Comparison of ENCODE assay signal across 15 cellular contexts in the genomic region with DNA sequence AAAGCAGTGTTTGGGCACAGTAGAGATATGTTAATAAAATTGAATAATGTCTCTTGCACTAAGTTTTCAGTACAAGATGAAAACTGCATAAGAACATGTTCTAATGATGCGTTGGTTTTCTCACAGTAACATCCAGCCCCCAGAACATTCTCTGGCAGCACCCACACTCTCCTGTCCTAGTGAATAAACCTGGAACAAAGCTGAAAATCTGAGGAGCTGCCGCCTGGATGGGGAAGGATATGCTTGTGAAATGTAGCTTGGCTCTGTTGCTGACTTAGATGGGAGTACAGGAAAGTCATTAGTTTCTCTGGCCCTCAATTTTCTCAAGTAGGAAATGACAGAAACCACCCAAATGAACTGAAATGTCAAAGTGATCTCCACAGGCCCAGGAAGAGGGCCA.
DNase-seq lines count a peak whose midpoint lies in the region; ATAC-seq, FAIRE-seq and TF ChIP-seq lines count a peak whose summit lies in the region.
"Had no signal": no experiment of that assay in that cellular context is flagged by ENCODE, and none has a peak within 500 bp of the region (broad histone marks: within the 10 kb centered on the region; RNA-seq: fewer than 3 reads in every experiment).

No MANE protein-coding gene starts in this region.

- H3K36me3 ChIP-seq in kidney (ENCODE audit: control insufficient read depth in 1 of 2, insufficient read depth in 2 of 2, low read length in 2 of 2) (no peaks in the 10 kb centered on the region), transverse colon (no peaks in the 10 kb centered on the region), right lobe of liver (no peaks in the 10 kb centered on the region)

- H3K9ac ChIP-seq in kidney (ENCODE audit: low read length in 2 of 2) = no peak overlapping the region

- in situ Hi-C loops in transverse colon (cut with MboI; ENCODE audit: low pct_ligation_motif_present in 1 of 4, low pct_unique_long_range_greater_than_20kb in 1 of 4, low sequenced_read_pairs in 3 of 4) = no loop called here

- H3K27ac ChIP-seq in dorsolateral prefrontal cortex (peak overlapping the region in 39 of 59 donors; percentile 7 to 83 (median 49)), kidney (ENCODE audit: low read depth in 2 of 2, low read length in 2 of 2) (no peak overlapping the region), transverse colon (no peak overlapping the region), right lobe of liver (no peak overlapping the region)

- no peaks in the 10 kb centered on the region for H3K4me1 ChIP-seq in kidney (ENCODE audit: control insufficient read depth in 1 of 2, insufficient read depth in 1 of 2, low read depth in 1 of 2, low read length in 2 of 2)
- H3K4me1 ChIP-seq in transverse colon = no peaks in the 10 kb centered on the region
- H3K4me1 ChIP-seq in right lobe of liver = no peaks in the 10 kb centered on the region
- H3K4me1 ChIP-seq: Caco-2 had no signal

- WGBS in transverse colon (ENCODE audit: low coverage in 1 of 2), 2 donors = 84 to 100% methylated on average over 1 to 2 of the region's 2 CpGs
- WGBS in right lobe of liver (ENCODE audit: insufficient coverage, low coverage, low lambda C conversion rate, missing lambda C conversion rate) = 52% methylated on average over 2 of the region's 2 CpGs
- WGBS in lower leg skin, 2 donors = 81 to 84% methylated on average over 2 of the region's 2 CpGs

- TF ChIP-seq POLR2A in transverse colon (IDR thresholded peaks at IDR 0.05) (no peak), right lobe of liver (IDR thresholded peaks at IDR 0.05) (no peak), lower leg skin (IDR thresholded peaks at IDR 0.05) (no peak)

- DNase-seq in anterior cingulate cortex (lab: John Stamatoyannopoulos, UW) (peak in 31 of 58 donors; percentile 2 to 64 (median 17)), dorsolateral prefrontal cortex (peak in 6 of 10 donors; percentile 11 to 62 (median 49)), posterior cingulate gyrus (peak in 7 of 10 donors; percentile 17 to 79 (median 33)), kidney (no peak), transverse colon (no peak), right lobe of liver (no peak), lower leg skin (ENCODE audit: low spot score in 2 of 2) (no peak)
- DNase-seq: Caco-2; CD8-positive, alpha-beta T cell; DMS53; HCEC 1CT; HFFc6 had no signal

- TF ChIP-seq CTCF in dorsolateral prefrontal cortex (IDR thresholded peaks at IDR 0.05 in 54 of 56, conservative IDR thresholded peaks at IDR 0.05 in 2 of 56; ENCODE audit: low read depth in 1 of 56, partially characterized antibody in 56 of 56) (no peak), kidney (IDR thresholded peaks at IDR 0.05; ENCODE audit: borderline replicate concordance, extremely low read depth, insufficient read depth) (no peak), transverse colon (IDR thresholded peaks at IDR 0.05) (no peak), right lobe of liver (IDR thresholded peaks at IDR 0.05) (no peak), lower leg skin (IDR thresholded peaks at IDR 0.05) (no peak)

- ATAC-seq in right lobe of liver = no peak
- ATAC-seq: CD8-positive, alpha-beta T cell; GM12878 had no signal

- no peaks in the 10 kb centered on the region for H3K9me3 ChIP-seq in kidney (ENCODE audit: control insufficient read depth in 1 of 2, low read length in 2 of 2)
- H3K9me3 ChIP-seq in transverse colon = no peaks in the 10 kb centered on the region
- H3K9me3 ChIP-seq in right lobe of liver = no peaks in the 10 kb centered on the region
- H3K9me3 ChIP-seq: Caco-2 had no signal

- intact Hi-C loops in dorsolateral prefrontal cortex (cut with DNase I) = no loop called here
- intact Hi-C loops in posterior cingulate gyrus (cut with DNase I) = no loop called here
- intact Hi-C loops in kidney (cut with DNase I) = no loop called here
- intact Hi-C loops in transverse colon (cut with DNase I; ENCODE audit: low total_unique reads) = no loop called here
- intact Hi-C loops in right lobe of liver (cut with DNase I) = no loop called here
- intact Hi-C loops in lower leg skin (cut with DNase I; ENCODE audit: low total_unique reads) = no loop called here

- no peak for FAIRE-seq in kidney (lab: Jason Lieb, UNC)
- FAIRE-seq: A204.1, GM12878, GM18507 had no signal

- no peaks in the 10 kb centered on the region for H3K27me3 ChIP-seq in dorsolateral prefrontal cortex
- no peaks in the 10 kb centered on the region for H3K27me3 ChIP-seq in transverse colon
- no peaks in the 10 kb centered on the region for H3K27me3 ChIP-seq in right lobe of liver

- no peak for TF ChIP-seq EP300 in transverse colon (IDR thresholded peaks at IDR 0.05; ENCODE audit: low read depth)

- H3K4me3 ChIP-seq in dorsolateral prefrontal cortex (no peak overlapping the region), kidney (ENCODE audit: low read length in 2 of 2) (no peak overlapping the region), transverse colon (no peak overlapping the region), right lobe of liver (no peak overlapping the region), lower leg skin (ENCODE audit: low read depth, poor library complexity, severe bottlenecking) (no peak overlapping the region)
- H3K4me3 ChIP-seq: GM12878 had no signal

Comparison
In these comparisons a context has a peak if more than half of its experiments do, and no peak if none do; other contexts are left out.
1. DNase-seq: peak in anterior cingulate cortex (31 of 58), dorsolateral prefrontal cortex (6 of 10) and posterior cingulate gyrus (7 of 10); none in kidney (single experiment), transverse colon (single experiment), right lobe of liver (0 of 3) and lower leg skin (0 of 2).
2. H3K27ac ChIP-seq: peak in dorsolateral prefrontal cortex (39 of 59); none in kidney (0 of 2), transverse colon (0 of 4) and right lobe of liver (0 of 3).